ENCODE assay signal across 16 cellular contexts in genomic region chr14:24713404-24713803, GRCh38.
DNase-seq lines count a peak whose midpoint lies in the region; ATAC-seq, FAIRE-seq and TF ChIP-seq lines count a peak whose summit lies in the region.
"Had no signal": no experiment of that assay in that cellular context is flagged by ENCODE, and none has a peak within 500 bp of the region (broad histone marks: within the 10 kb centered on the region; RNA-seq: fewer than 3 reads in every experiment).

No MANE protein-coding gene starts in this region.

- H3K4me1 Mint-ChIP-seq in memory B cell, result peaks cover 8% of the 10 kb centered on the region

- H3K4me3 Mint-ChIP-seq in memory B cell, result no peak overlapping the region
- H3K4me3 Mint-ChIP-seq: activated naive CD8-positive, alpha-beta T cell; CD8-positive, alpha-beta memory T cell had no signal

- DNase-seq in memory B cell (ENCODE audit: low spot score in 2 of 2), result no peak
- no peak for DNase-seq in MV-4-11 (lab: John Stamatoyannopoulos, UW)
- no peak for DNase-seq in activated CD4-positive, alpha-beta T cell treated with anti-CD3 and anti-CD28 coated beads, Interleukin-2, amount 50 U/mL, for 48 hours
- DNase-seq in D721Med (ENCODE audit: insufficient read length, low spot score), result no peak
- no peak for DNase-seq in activated CD8-positive, alpha-beta memory T cell treated with anti-CD3 and anti-CD28 coated beads, Interleukin-2, amount 50 U/mL, for 48 hours
- DNase-seq: activated CD4-positive, CD25-positive, alpha-beta regulatory T cell; CD8-positive, alpha-beta memory T cell; heart left ventricle; NCI-H1436 treated with DMSO at 0.1 percent for 48 hours; NCI-H2171 treated with DMSO at 0.1 percent for 48 hours; sigmoid colon had no signal

- no peaks in the 10 kb centered on the region for H3K9me3 Mint-ChIP-seq in memory B cell
- H3K9me3 Mint-ChIP-seq: CD8-positive, alpha-beta memory T cell had no signal

- no peak for TF ChIP-seq CTCF in D721Med (IDR thresholded peaks at IDR 0.05; ENCODE audit: insufficient read depth, missing control alignments)

- ATAC-seq in GM18867 (IDR thresholded peaks at IDR 0.05; ENCODE audit: unreplicated experiment) (peak; percentile 86), GM21447 (IDR thresholded peaks at IDR 0.05; ENCODE audit: unreplicated experiment) (peak; percentile 62), HG02885 (IDR thresholded peaks at IDR 0.05; ENCODE audit: poor library complexity, unreplicated experiment) (peak; percentile 64), memory B cell (ENCODE audit: low read depth) (peak; percentile 78)
- ATAC-seq: heart left ventricle, Panc1 had no signal

- H3K36me3 Mint-ChIP-seq in memory B cell, result no peaks in the 10 kb centered on the region
- H3K36me3 Mint-ChIP-seq: activated naive CD8-positive, alpha-beta T cell; CD8-positive, alpha-beta memory T cell had no signal

- H3K27me3 Mint-ChIP-seq in memory B cell, result peaks cover 8% of the 10 kb centered on the region

- no peak overlapping the region for H3K27ac Mint-ChIP-seq in memory B cell
- H3K27ac Mint-ChIP-seq: activated naive CD8-positive, alpha-beta T cell; CD8-positive, alpha-beta memory T cell had no signal

- FAIRE-seq in D721Med (lab: Jason Lieb, UNC), result no peak
